In the genomic region with DNA sequence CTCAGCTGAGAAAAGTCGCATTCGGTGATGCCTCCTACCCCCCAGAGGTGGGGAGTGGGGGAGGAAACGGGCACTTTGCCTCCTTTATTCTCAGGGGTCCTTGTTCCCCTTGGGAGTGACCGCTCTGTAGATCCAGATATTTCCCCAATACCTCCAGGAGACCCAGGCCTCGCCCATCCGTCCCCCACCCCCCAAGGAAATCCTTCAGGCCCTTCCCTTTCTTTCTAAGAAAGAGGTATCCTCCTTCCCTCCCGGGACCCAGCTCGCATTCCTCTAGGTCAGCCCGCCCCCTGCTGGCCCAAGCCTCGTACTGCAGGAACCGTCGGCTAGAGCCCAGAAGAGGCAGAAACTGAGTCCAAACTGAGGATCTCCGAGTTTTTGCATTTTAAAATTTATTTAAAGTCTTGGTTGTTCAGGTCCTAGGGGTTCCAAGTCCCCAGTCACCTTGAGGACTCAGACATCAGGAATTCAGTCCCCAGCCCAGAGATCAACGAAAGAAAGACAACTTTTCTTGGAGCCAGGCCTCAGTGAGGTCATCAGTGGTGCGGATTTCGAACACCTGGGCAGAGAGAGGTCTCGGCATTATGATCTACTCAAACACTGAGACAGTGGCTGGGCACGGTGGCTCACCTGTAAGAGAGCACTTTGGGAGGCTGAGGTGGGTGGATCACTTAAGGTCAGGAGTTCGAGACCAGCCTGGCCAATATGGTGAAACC, we compare ENCODE assay signal across 8 cellular contexts. TPM values are rescaled to one million over a fixed set of nuclear protein-coding genes. Genes with fewer than 3 reads are reported as not detected.
DNase-seq lines count a peak whose midpoint lies in the region; ATAC-seq, FAIRE-seq and TF ChIP-seq lines count a peak whose summit lies in the region.

No MANE protein-coding gene starts in this region.

- H2BK12ac ChIP-seq in mesenchymal stem cell (ENCODE audit: low read length in 2 of 2) = no peak overlapping the region

- H3K27me3 ChIP-seq in effector memory CD4-positive, alpha-beta T cell (replicated peaks; ENCODE audit: control insufficient read depth, insufficient read depth, low read length, poor library complexity, severe bottlenecking) = no peaks in the 10 kb centered on the region
- peaks cover 6 to 16% of the 10 kb centered on the region in 2 experiments for H3K27me3 ChIP-seq in mesenchymal stem cell (ENCODE audit: control insufficient read depth in 1 of 2, insufficient read depth in 1 of 2, low read length in 2 of 2)

- no peak for TF ChIP-seq POLR2A in H54 (IDR thresholded peaks at IDR 0.05; ENCODE audit: low read depth, low read length)

- no peak for FAIRE-seq in H54 (lab: Jason Lieb, UNC)

- H2BK15ac ChIP-seq in mesenchymal stem cell (ENCODE audit: low read depth, poor library complexity, severe bottlenecking) = peak overlapping the region; percentile 74

- H3K9me3 ChIP-seq in effector memory CD4-positive, alpha-beta T cell (ENCODE audit: control insufficient read depth, low read length) = no peaks in the 10 kb centered on the region
- H3K9me3 ChIP-seq in mesenchymal stem cell (ENCODE audit: control insufficient read depth, low read length) = no peaks in the 10 kb centered on the region

- no peak overlapping the region for H3K27ac ChIP-seq in effector memory CD4-positive, alpha-beta T cell (ENCODE audit: insufficient read depth, low read length, poor library complexity, severe bottlenecking)
- H3K27ac ChIP-seq in mesenchymal stem cell (ENCODE audit: low read length, poor library complexity, severe bottlenecking) = no peak overlapping the region

- peaks cover 44% of the 10 kb centered on the region for H3K36me3 ChIP-seq in effector memory CD4-positive, alpha-beta T cell (ENCODE audit: control insufficient read depth, insufficient read depth, low read length)
- no peaks in the 10 kb centered on the region for H3K36me3 ChIP-seq in mesenchymal stem cell (ENCODE audit: control insufficient read depth in 1 of 2, insufficient read depth in 2 of 2, low read depth in 1 of 2, low read length in 2 of 2)

- H3K4me3 ChIP-seq in effector memory CD4-positive, alpha-beta T cell (ENCODE audit: insufficient read depth, low read depth, low read length, poor library complexity, severe bottlenecking) = no peak overlapping the region
- H3K4me3 ChIP-seq in mesenchymal stem cell (ENCODE audit: insufficient read depth in 1 of 2, low read depth in 1 of 2, low read length in 2 of 2) = no peak overlapping the region

- DNase-seq in AML-193 (lab: John Stamatoyannopoulos, UW) = peak; percentile 35 to 44
- peak; percentile 90 for DNase-seq in H54 (ENCODE audit: insufficient read length, low spot score)
- DNase-seq in NCI-H69 (lab: John Stamatoyannopoulos, UW) = peak; percentile 81
- DNase-seq in activated CD8-positive, alpha-beta memory T cell treated with anti-CD3 and anti-CD28 coated beads for 24 hours = peak; percentile 95
- peak; percentile 63 to 76 (median 67) for DNase-seq in effector memory CD4-positive, alpha-beta T cell
- DNase-seq in mesenchymal stem cell = peak; percentile 65
- DNase-seq in stimulated activated CD8-positive, alpha-beta memory T cell treated with anti-CD3 and anti-CD28 coated beads, Interleukin-15, amount 100 ng/mL, for 4 hours (ENCODE audit: low read depth in 2 of 2) = peak; percentile 43 to 63

- no peak for ATAC-seq in HG03097 (IDR thresholded peaks at IDR 0.05; ENCODE audit: low FRiP score, unreplicated experiment)

- H3K79me1 ChIP-seq in mesenchymal stem cell (replicated peaks; ENCODE audit: low read length, poor library complexity, severe bottlenecking) = no peaks in the 10 kb centered on the region

- H3K23ac ChIP-seq in mesenchymal stem cell (ENCODE audit: low read length in 2 of 2) = no peak overlapping the region

- no peak overlapping the region for H4K8ac ChIP-seq in mesenchymal stem cell (ENCODE audit: low read length)

- 31% methylated on average over 18 of the region's 19 CpGs for WGBS in mesenchymal stem cell

- H3K4ac ChIP-seq in mesenchymal stem cell (ENCODE audit: low read depth in 1 of 2, low read length in 2 of 2) = no peak overlapping the region

- H2BK120ac ChIP-seq in mesenchymal stem cell (ENCODE audit: low read depth, low read length) = no peak overlapping the region

- H2AK5ac ChIP-seq in mesenchymal stem cell (ENCODE audit: low read length, severe bottlenecking) = no peak overlapping the region

- no peak overlapping the region for H2BK5ac ChIP-seq in mesenchymal stem cell (ENCODE audit: low read depth, low read length, poor library complexity, severe bottlenecking)

- H3K18ac ChIP-seq in mesenchymal stem cell (ENCODE audit: low read depth in 1 of 2, low read length in 2 of 2) = no peak overlapping the region

- no peak overlapping the region for H3K4me2 ChIP-seq in mesenchymal stem cell (ENCODE audit: low read length, poor library complexity, severe bottlenecking)

- no peak overlapping the region for H3K14ac ChIP-seq in mesenchymal stem cell (ENCODE audit: low read length in 2 of 2)

- H4K91ac ChIP-seq in mesenchymal stem cell (ENCODE audit: low read length) = no peak overlapping the region

- H3K9ac ChIP-seq in mesenchymal stem cell (ENCODE audit: low read length) = peak overlapping the region; percentile 9

- peaks cover 13% of the 10 kb centered on the region for H3K4me1 ChIP-seq in effector memory CD4-positive, alpha-beta T cell (ENCODE audit: control insufficient read depth, insufficient read depth, low read length, poor library complexity, severe bottlenecking)
- no peaks in the 10 kb centered on the region for H3K4me1 ChIP-seq in mesenchymal stem cell (ENCODE audit: control insufficient read depth, insufficient read depth, low read depth, low read length)

- no peak overlapping the region for H2AFZ ChIP-seq in mesenchymal stem cell (ENCODE audit: low read depth, low read length)

RNA-seq across cellular contexts. Expression of a gene that starts 7.5 kb away (rescaled TPM):
- polyA plus RNA-seq in mesenchymal stem cell (2013, experiment 1 of 2) = 0.51 TPM
- 0.60 TPM for polyA plus RNA-seq in mesenchymal stem cell (2013, experiment 2 of 2)

RNA-seq across cellular contexts. Expression of a gene that starts 7.7 kb away (rescaled TPM):
- polyA plus RNA-seq in mesenchymal stem cell (2013, experiment 1 of 2) = 17.1 TPM
- 18.1 TPM for polyA plus RNA-seq in mesenchymal stem cell (2013, experiment 2 of 2)

RNA-seq across cellular contexts. Expression of a gene that starts 14.1 kb away (rescaled TPM):
- polyA plus RNA-seq in mesenchymal stem cell (2013, experiment 1 of 2) = 109 TPM
- polyA plus RNA-seq in mesenchymal stem cell (2013, experiment 2 of 2) = 107 TPM

RNA-seq across cellular contexts. Expression of a gene that starts 31.9 kb away (rescaled TPM):
- not detected for polyA plus RNA-seq in mesenchymal stem cell (2013, experiment 1 of 2)
- not detected for polyA plus RNA-seq in mesenchymal stem cell (2013, experiment 2 of 2)

RNA-seq across cellular contexts. Expression of a gene that starts 60.0 kb away (rescaled TPM):
- polyA plus RNA-seq in mesenchymal stem cell (2013, experiment 1 of 2) = not detected
- polyA plus RNA-seq in mesenchymal stem cell (2013, experiment 2 of 2) = not detected

Comparison
In these comparisons a context has a peak if more than half of its experiments do, and no peak if none do; other contexts are left out.
1. DNase-seq: peak in every context shown above with its lines; median percentile 95 in activated CD8-positive, alpha-beta memory T cell treated with anti-CD3 and anti-CD28 coated beads for 24 hours; 90 in H54; 81 in NCI-H69; 67 in effector memory CD4-positive, alpha-beta T cell; 65 in mesenchymal stem cell; 53 in stimulated activated CD8-positive, alpha-beta memory T cell treated with anti-CD3 and anti-CD28 coated beads, Interleukin-15, amount 100 ng/mL, for 4 hours; 40 in AML-193.